8 cellular contexts compared by ENCODE assay signal in the genomic region with DNA sequence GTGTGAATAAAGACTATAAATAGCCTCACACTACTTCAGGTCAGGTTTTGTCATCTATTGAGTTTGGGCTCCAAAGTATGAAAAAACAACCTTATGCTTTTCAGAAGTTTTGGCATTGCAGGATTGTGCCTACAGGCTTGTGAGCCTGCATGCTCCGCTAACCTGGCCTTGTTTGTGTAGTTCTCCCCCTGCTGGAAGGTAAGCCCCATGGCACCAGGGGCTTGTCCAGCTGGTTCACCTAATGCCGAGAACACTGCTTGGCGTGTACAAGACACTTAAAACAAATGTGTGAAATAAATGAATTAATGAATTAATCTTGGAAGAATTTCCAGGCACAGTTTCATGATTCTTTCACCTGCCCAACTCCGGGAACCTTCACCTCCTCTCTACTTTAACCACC. TPM values are rescaled to one million over a fixed set of nuclear protein-coding genes. Genes with fewer than 3 reads are reported as not detected.
DNase-seq lines count a peak whose midpoint lies in the region; ATAC-seq and TF ChIP-seq lines count a peak whose summit lies in the region.

No MANE protein-coding gene starts in this region.

- H3K36me3 ChIP-seq in BJ (ENCODE audit: control insufficient read depth, insufficient read depth, low read length) (peaks cover 11% of the 10 kb centered on the region), suprapubic skin (peaks cover 7% of the 10 kb centered on the region)

- peaks cover 13% of the 10 kb centered on the region for H3K4me1 ChIP-seq in suprapubic skin

- TF ChIP-seq POLR2A in suprapubic skin (IDR thresholded peaks at IDR 0.05) = no peak

- H3K9me3 ChIP-seq in suprapubic skin = no peaks in the 10 kb centered on the region

- no peak for DNase-seq in BJ (ENCODE audit: low read depth)
- peak; percentile 70 for DNase-seq in NCI-H748 (lab: John Stamatoyannopoulos, UW; ENCODE audit: unreplicated experiment)
- DNase-seq in activated CD4-positive, alpha-beta T cell treated with anti-CD3 and anti-CD28 coated beads, Interleukin-2, amount 50 U/mL, for 1 hour = peak; percentile 51
- DNase-seq in dermis microvascular lymphatic vessel endothelial cell (ENCODE audit: low read depth in 2 of 2) = peak; percentile 63 to 67
- peak; percentile 22 for DNase-seq in middle frontal gyrus (ENCODE audit: extremely low spot score, low spot score)
- peak in 1 of 2 donors; percentile 67 for DNase-seq in suprapubic skin (ENCODE audit: low spot score in 2 of 2)

- TF ChIP-seq EP300 in suprapubic skin (IDR thresholded peaks at IDR 0.05) = no peak

- peak; percentile 78 for TF ChIP-seq CTCF in BJ (IDR thresholded peaks at IDR 0.05; ENCODE audit: insufficient read depth, low read depth, low read length)
- TF ChIP-seq CTCF in suprapubic skin (IDR thresholded peaks at IDR 0.05) = peak; percentile 53 to 67

- CTCF ChIA-PET in BJ (lab: Yijun Ruan, JAX) = interaction anchor here (1.3 to 3.3 kb wide), 5 partner anchors 21 to 123 kb away, joined by 3 to 17 read pairs (median 6); no protein-coding TSS in a partner anchor

- WGBS in suprapubic skin = 12% methylated on average over 4 of the region's 4 CpGs

- H3K4me3 ChIP-seq in BJ (ENCODE audit: low read depth, low read length) (no peak overlapping the region), suprapubic skin (no peak overlapping the region)

- POLR2A ChIA-PET in BJ (lab: Charles Lee) = no interaction called here

- H3K27me3 ChIP-seq in BJ (ENCODE audit: control insufficient read depth, insufficient read depth, low read length) (no peaks in the 10 kb centered on the region), suprapubic skin (no peaks in the 10 kb centered on the region)

- no peak overlapping the region for H3K27ac ChIP-seq in suprapubic skin

- peak; percentile 47 for ATAC-seq in GM19035 (IDR thresholded peaks at IDR 0.05; ENCODE audit: unreplicated experiment)
- ATAC-seq in HG03432 (IDR thresholded peaks at IDR 0.05; ENCODE audit: unreplicated experiment) = peak; percentile 63

RNA-seq across cellular contexts. Expression of a gene that starts 1.8 kb away (rescaled TPM):
- 112 and 156 TPM in 2 replicates for polyA plus RNA-seq in BJ (2011; rRNA removed)
- polyA minus RNA-seq in BJ (2011; rRNA and poly(A)+ RNA removed) = 40.7 and 63.7 TPM in 2 replicates
- total RNA-seq in dermis microvascular lymphatic vessel endothelial cell (66.9 and 70.2 TPM in 2 replicates), suprapubic skin (100 to 1,000 TPM in 1 of 4 donors, 10 to 100 TPM in 3; 46.6 to 106 (median 93.6) TPM)

RNA-seq across cellular contexts. Expression of a gene that starts 13.3 kb away (rescaled TPM):
- 0.09 TPM in 1 of 2 replicates, not detected in the other for polyA plus RNA-seq in BJ (2011; rRNA removed)
- not detected in 2 replicates for polyA minus RNA-seq in BJ (2011; rRNA and poly(A)+ RNA removed)
- total RNA-seq in dermis microvascular lymphatic vessel endothelial cell (0.13 TPM in 2 replicates), suprapubic skin (under 1 TPM in 3 of 4 donors, not detected in 1; 0.34 to 0.56 (median 0.38) TPM)

RNA-seq across cellular contexts. Expression of a gene that starts 13.5 kb away (rescaled TPM):
- 18.7 and 22.4 TPM in 2 replicates for polyA plus RNA-seq in BJ (2011; rRNA removed)
- polyA minus RNA-seq in BJ (2011; rRNA and poly(A)+ RNA removed) = 16.9 and 21.0 TPM in 2 replicates
- 14.6 and 15.0 TPM in 2 replicates for total RNA-seq in dermis microvascular lymphatic vessel endothelial cell
- total RNA-seq in suprapubic skin = 10 to 100 TPM; 28.9 to 33.9 (median 32.2) TPM
